ENCODE assay signal across 16 cellular contexts in genomic region chr1:87200875-87201638, GRCh38.
DNase-seq lines count a peak whose midpoint lies in the region; ATAC-seq lines count a peak whose summit lies in the region.
"Had no signal": no experiment of that assay in that cellular context is flagged by ENCODE, and none has a peak within 500 bp of the region (broad histone marks: within the 10 kb centered on the region; RNA-seq: fewer than 3 reads in every experiment).

No MANE protein-coding gene starts in this region.

- no peaks in the 10 kb centered on the region for H3K79me2 ChIP-seq in Karpas-422 (ENCODE audit: low read length)

- H3K9ac ChIP-seq in Karpas-422 (ENCODE audit: low read length), result no peak overlapping the region

- H3K4me1 ChIP-seq in HAP-1 (no peaks in the 10 kb centered on the region), Karpas-422 (ENCODE audit: low read length) (peaks cover 9% of the 10 kb centered on the region)
- H3K4me1 ChIP-seq: upper lobe of left lung had no signal

- no peak overlapping the region for H2AFZ ChIP-seq in Karpas-422 (ENCODE audit: low read length)

- DNase-seq in DMS153 (lab: John Stamatoyannopoulos, UW) (peak; percentile 98), NCI-H128 (lab: John Stamatoyannopoulos, UW; ENCODE audit: unreplicated experiment) (peak; percentile 28), NCI-H69 (lab: John Stamatoyannopoulos, UW) (peak; percentile 35), iPS-NIHi7 (ENCODE audit: extremely low spot score) (peak; percentile 42), HAP-1 (ENCODE audit: low spot score in 2 of 2) (no peak), Karpas-422 (no peak)
- DNase-seq: activated CD4-positive, CD25-positive, alpha-beta regulatory T cell treated with anti-CD3 and anti-CD28 coated beads, Interleukin-2, amount 50 U/mL, for 72 hours; activated naive CD8-positive, alpha-beta T cell treated with anti-CD3 and anti-CD28 coated beads for 36 hours; caudate nucleus; kidney glomerular epithelial cell; naive thymus-derived CD8-positive, alpha-beta T cell; NCI-H1694; OCI-M1 had no signal

- H3K9me3 ChIP-seq in HAP-1 (no peaks in the 10 kb centered on the region), Karpas-422 (ENCODE audit: low read length) (no peaks in the 10 kb centered on the region)
- H3K9me3 ChIP-seq: upper lobe of left lung had no signal

- H4K20me1 ChIP-seq in Karpas-422 (ENCODE audit: insufficient read depth, low read depth, low read length), result no peaks in the 10 kb centered on the region

- no peaks in the 10 kb centered on the region for H3K9me2 ChIP-seq in Karpas-422 (replicated peaks; ENCODE audit: insufficient read depth, low read length)

- in situ Hi-C loops in HAP-1 (cut with MboI; ENCODE audit: low sequenced_read_pairs), result no loop called here

- H3K4me2 ChIP-seq in Karpas-422 (ENCODE audit: low read depth, low read length, poor library complexity, severe bottlenecking), result no peak overlapping the region

- H3K27ac ChIP-seq in Karpas-422 (ENCODE audit: low read length), result no peak overlapping the region
- H3K27ac ChIP-seq: upper lobe of left lung had no signal

- H3K36me3 ChIP-seq in HAP-1 (replicated peaks) (no peaks in the 10 kb centered on the region), Karpas-422 (ENCODE audit: insufficient read depth, low read length) (no peaks in the 10 kb centered on the region)
- H3K36me3 ChIP-seq: upper lobe of left lung had no signal

- H3K4me3 ChIP-seq in HAP-1 (no peak overlapping the region), Karpas-422 (ENCODE audit: low read length) (no peak overlapping the region)
- H3K4me3 ChIP-seq: upper lobe of left lung had no signal

- H3K27me3 ChIP-seq in HAP-1 (ENCODE audit: low read depth), result no peaks in the 10 kb centered on the region; the same call in 1 of the 2 replicates
- H3K27me3 ChIP-seq in Karpas-422 (ENCODE audit: low read length), result no peaks in the 10 kb centered on the region
- H3K27me3 ChIP-seq: upper lobe of left lung had no signal

- ATAC-seq in HG03196 (IDR thresholded peaks at IDR 0.05; ENCODE audit: unreplicated experiment) (no peak), HG02852 (IDR thresholded peaks at IDR 0.05; ENCODE audit: unreplicated experiment) (no peak)
- ATAC-seq: naive thymus-derived CD8-positive, alpha-beta T cell had no signal

Comparison
In these comparisons a context has a peak if more than half of its experiments do, and no peak if none do; other contexts are left out.
1. DNase-seq: peak in DMS153 (single experiment), NCI-H128 (single experiment), NCI-H69 (single experiment) and iPS-NIHi7 (single experiment); none in HAP-1 (0 of 2) and Karpas-422 (single experiment).